In the genomic region with DNA sequence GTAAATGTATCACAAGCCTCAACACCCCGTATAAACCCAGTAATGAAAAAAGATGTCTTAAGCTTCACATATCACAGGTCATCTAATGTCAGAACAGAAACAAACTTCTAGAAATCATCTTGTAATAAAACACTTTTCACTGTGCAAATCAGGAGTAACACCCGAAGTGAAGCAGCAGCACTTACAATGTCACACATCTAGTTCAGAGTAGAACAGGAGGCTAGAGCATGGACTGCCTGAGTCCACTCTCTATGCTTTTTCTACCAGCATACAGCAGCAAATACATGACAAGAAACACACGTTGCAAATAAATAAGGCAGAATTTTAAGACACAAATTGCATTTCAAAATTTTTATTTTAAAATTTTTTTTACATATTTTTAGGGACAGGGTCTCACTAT, we compare ENCODE assay signal across 17 cellular contexts. TPM values are rescaled to one million over a fixed set of nuclear protein-coding genes. Genes with fewer than 3 reads are reported as not detected.
DNase-seq lines count a peak whose midpoint lies in the region; ATAC-seq and TF ChIP-seq lines count a peak whose summit lies in the region.
"Had no signal": no experiment of that assay in that cellular context is flagged by ENCODE, and none has a peak within 500 bp of the region (broad histone marks: within the 10 kb centered on the region; RNA-seq: fewer than 3 reads in every experiment).

No MANE protein-coding gene starts in this region.

- 0 out of 2 replicates have a peak overlapping the region, but pooled peaks have one; percentile 64 for H3K23ac ChIP-seq in IMR-90 (ENCODE audit: low read depth, low read length)

- peaks cover 40 to 57% of the 10 kb centered on the region in 2 donors for H3K4me1 Mint-ChIP-seq in effector memory CD8-positive, alpha-beta T cell (ENCODE audit: low read depth in 2 of 2)
- peaks cover 35 to 63% of the 10 kb centered on the region in 2 donors for H3K4me1 Mint-ChIP-seq in natural killer cell

- H3K18ac ChIP-seq in IMR-90 (ENCODE audit: low read depth, low read length), result no peak overlapping the region; the same call in 1 of the 2 replicates

- ATAC-seq in IMR-90 (ENCODE audit: low read depth), result no peak
- no peak for ATAC-seq in effector memory CD8-positive, alpha-beta T cell (replicated peaks)
- peak; percentile 82 to 84 (median 84) for ATAC-seq in natural killer cell

- TF ChIP-seq CTCF in IMR-90 (conservative IDR thresholded peaks at IDR 0.05; ENCODE audit: low read depth, low read length) (no peak), natural killer cell (IDR thresholded peaks at IDR 0.05) (no peak), tibial nerve (IDR thresholded peaks at IDR 0.05) (no peak), stomach (IDR thresholded peaks at IDR 0.05) (no peak)

- H3K9me1 ChIP-seq in IMR-90 (ENCODE audit: insufficient read depth, low read length), result peaks cover 3% of the 10 kb centered on the region; the same call in 1 of the 2 replicates

- no peak overlapping the region for H3K27ac ChIP-seq in IMR-90 (ENCODE audit: insufficient read depth, low read length)
- H3K27ac ChIP-seq in tibial nerve, result peak overlapping the region; percentile 63 to 83 (median 69)
- peak overlapping the region in 1 of 5 donors; percentile 41 for H3K27ac ChIP-seq in stomach
- H3K27ac ChIP-seq: KMS-11, RWPE1 had no signal

- no peak overlapping the region for H3K56ac ChIP-seq in IMR-90 (ENCODE audit: extremely low read depth, insufficient read depth, low read length)

- H4K5ac ChIP-seq in IMR-90 (ENCODE audit: low read depth, low read length), result no peak overlapping the region

- H3K27me3 ChIP-seq in IMR-90 (ENCODE audit: control insufficient read depth, insufficient read depth, low read length) (no peaks in the 10 kb centered on the region), tibial nerve (no peaks in the 10 kb centered on the region), stomach (no peaks in the 10 kb centered on the region)

- no TSS peak for BruUV-seq in IMR-90 (replicated peaks; lab: Mats Ljungman, UMichigan)

- H3K4ac ChIP-seq in IMR-90 (ENCODE audit: low read depth, low read length), result no peak overlapping the region

- POLR2A ChIA-PET in IMR-90 (lab: Charles Lee; ENCODE audit: unreplicated experiment), result no interaction called here

- CTCF ChIA-PET in IMR-90 (lab: Yijun Ruan, JAX), result interaction anchor here (0.6 kb wide), 1 partner anchor 64 kb away, joined by 3 read pairs; no protein-coding TSS in a partner anchor

- TF ChIP-seq RAD21 in IMR-90 (IDR thresholded peaks at IDR 0.05; ENCODE audit: low read length), result no peak

- peak overlapping the region in 1 of 2 donors; percentile 55 for H3K4me3 Mint-ChIP-seq in effector memory CD8-positive, alpha-beta T cell
- H3K4me3 Mint-ChIP-seq in natural killer cell, result peak overlapping the region; percentile 61
- H3K4me3 Mint-ChIP-seq: activated CD4-positive, alpha-beta T cell treated with anti-CD3 and anti-CD28 coated beads, Interleukin-2, amount 10 ng/mL, durations not matched to agents 7 days and 5 days; naive B cell had no signal

- no peak overlapping the region; the same call in 1 of the 2 replicates for H2AK5ac ChIP-seq in IMR-90 (ENCODE audit: low read depth, low read length)

- H3K79me1 ChIP-seq in IMR-90 (ENCODE audit: low read depth in 1 of 2, low read length in 2 of 2), result peaks cover 39 to 69% of the 10 kb centered on the region in 2 experiments

- H3K27me3 Mint-ChIP-seq in effector memory CD8-positive, alpha-beta T cell, result no peaks in the 10 kb centered on the region
- no peaks in the 10 kb centered on the region for H3K27me3 Mint-ChIP-seq in natural killer cell (ENCODE audit: low read depth in 2 of 2)
- H3K27me3 Mint-ChIP-seq: activated CD4-positive, alpha-beta T cell treated with anti-CD3 and anti-CD28 coated beads, Interleukin-2, amount 10 ng/mL, durations not matched to agents 7 days and 5 days; naive B cell had no signal

- H2AK9ac ChIP-seq in IMR-90 (replicated peaks; ENCODE audit: low read depth, low read length, poor library complexity), result no peak overlapping the region

- no peak overlapping the region for H3K4me2 ChIP-seq in IMR-90 (ENCODE audit: low read depth, low read length)
- H3K4me2 ChIP-seq: KMS-11 had no signal

- H4K91ac ChIP-seq in IMR-90 (ENCODE audit: insufficient read depth, low read depth, low read length), result no peak overlapping the region

- no peak overlapping the region for H3K14ac ChIP-seq in IMR-90 (replicated peaks; ENCODE audit: low read depth, low read length)

- H3K9me3 Mint-ChIP-seq in effector memory CD8-positive, alpha-beta T cell, result no peaks in the 10 kb centered on the region
- no peaks in the 10 kb centered on the region for H3K9me3 Mint-ChIP-seq in natural killer cell
- H3K9me3 Mint-ChIP-seq: activated CD4-positive, alpha-beta T cell treated with anti-CD3 and anti-CD28 coated beads, Interleukin-2, amount 10 ng/mL, durations not matched to agents 7 days and 5 days; naive B cell had no signal

- TF ChIP-seq EP300 in tibial nerve (IDR thresholded peaks at IDR 0.05), result no peak
- TF ChIP-seq EP300 in stomach (IDR thresholded peaks at IDR 0.05), result no peak

- H3K36me3 Mint-ChIP-seq in effector memory CD8-positive, alpha-beta T cell (ENCODE audit: insufficient read depth), result peaks cover 8% of the 10 kb centered on the region
- H3K36me3 Mint-ChIP-seq in natural killer cell, result no peaks in the 10 kb centered on the region

- H2BK5ac ChIP-seq in IMR-90 (ENCODE audit: low read depth, low read length, poor library complexity, severe bottlenecking), result no peak overlapping the region

- DNase-seq in IMR-90 (no peak), natural killer cell (no peak), tibial nerve (ENCODE audit: low spot score in 2 of 2) (no peak), NCI-H146 (lab: John Stamatoyannopoulos, UW) (no peak), stomach (no peak), activated T-cell treated with anti-CD3 and anti-CD28 coated beads for 4 hours (no peak)
- no peak for DNase-seq in effector memory CD8-positive, alpha-beta T cell
- DNase-seq: activated CD4-positive, alpha-beta T cell treated with anti-CD3 and anti-CD28 coated beads, Interleukin-2, amount 10 ng/mL, durations not matched to agents 7 days and 5 days; activated effector memory CD4-positive, alpha-beta T cell treated with anti-CD3 and anti-CD28 coated beads, Interleukin-2, amount 50 U/mL, for 16 hours; DND-41; glutamatergic neuron; naive B cell; NCI-H1092; NCI-H524; SW 1271 had no signal

- intact Hi-C loops in IMR-90 (cut with micrococcal nuclease) (no loop called here), natural killer cell (cut with micrococcal nuclease) (loop anchor here (5.0 kb wide), 1 partner anchor 54 kb away; no protein-coding TSS in a partner anchor), stomach (cut with DNase I; ENCODE audit: low total_unique reads) (no loop called here)

- H3K36me3 ChIP-seq in IMR-90 (ENCODE audit: control insufficient read depth, insufficient read depth, low read length), result peaks cover 2% of the 10 kb centered on the region; the same call in 1 of the 2 replicates
- H3K36me3 ChIP-seq in tibial nerve, result peaks cover 0 to 5% (median 0%) of the 10 kb centered on the region in 3 donors
- H3K36me3 ChIP-seq in stomach, result no peaks in the 10 kb centered on the region

- H3K4me3 ChIP-seq in IMR-90 (ENCODE audit: insufficient read depth, low read depth, low read length), result no peak overlapping the region
- H3K4me3 ChIP-seq in tibial nerve, result no peak overlapping the region
- no peak overlapping the region for H3K4me3 ChIP-seq in stomach

- WGBS in IMR-90 (ENCODE audit: extremely low coverage in 2 of 2, insufficient read length in 1 of 2), 2 experiments, result no CpG with 5 or more reads among the region's 3 CpGs
- 65 to 67% methylated on average over 3 of the region's 3 CpGs for WGBS in tibial nerve, 2 donors
- WGBS in stomach, 5 donors, result 46 to 67% (median 56%) methylated on average over 3 of the region's 3 CpGs

- no peak overlapping the region for H2AFZ ChIP-seq in IMR-90 (replicated peaks; ENCODE audit: low read length, poor library complexity)

- dilution Hi-C loops in IMR-90 (cut with HindIII; ENCODE audit: low sequenced_read_pairs, unreplicated experiment), result no loop called here

- H3K9me3 ChIP-seq in IMR-90 (ENCODE audit: control insufficient read depth, insufficient read depth, low read length) (no peaks in the 10 kb centered on the region), tibial nerve (no peaks in the 10 kb centered on the region), stomach (no peaks in the 10 kb centered on the region)

- no peak overlapping the region for H2BK20ac ChIP-seq in IMR-90 (ENCODE audit: low read depth, low read length)

- no peak overlapping the region for H2BK120ac ChIP-seq in IMR-90 (ENCODE audit: low read depth, low read length)

- H3K9ac ChIP-seq in IMR-90 (ENCODE audit: low read depth, low read length), result no peak overlapping the region
- H3K9ac ChIP-seq: KMS-11 had no signal

- H3K27ac Mint-ChIP-seq in effector memory CD8-positive, alpha-beta T cell, result peak overlapping the region; percentile 63 to 85
- peak overlapping the region; percentile 40 to 81 for H3K27ac Mint-ChIP-seq in natural killer cell
- H3K27ac Mint-ChIP-seq: activated CD4-positive, alpha-beta T cell treated with anti-CD3 and anti-CD28 coated beads, Interleukin-2, amount 10 ng/mL, durations not matched to agents 7 days and 5 days had no signal

- H4K20me1 ChIP-seq in IMR-90 (ENCODE audit: insufficient read depth, low read length), result peaks cover 8% of the 10 kb centered on the region; the same call in 1 of the 2 replicates

- H4K8ac ChIP-seq in IMR-90 (ENCODE audit: low read depth in 2 of 2, low read length in 2 of 2), result no peak overlapping the region

- no peak overlapping the region for H2BK15ac ChIP-seq in IMR-90 (ENCODE audit: low read depth, low read length)

- TF ChIP-seq POLR2A in IMR-90 (IDR thresholded peaks at IDR 0.05; ENCODE audit: low read depth, low read length) (no peak), tibial nerve (IDR thresholded peaks at IDR 0.05) (no peak), stomach (IDR thresholded peaks at IDR 0.05) (no peak)

- in situ Hi-C loops in IMR-90 (cut with MboI; ENCODE audit: low sequenced_read_pairs), result no loop called here

- H3K4me1 ChIP-seq in IMR-90 (ENCODE audit: control insufficient read depth, insufficient read depth, low read length) (peaks cover 3% of the 10 kb centered on the region; the same call in 1 of the 2 replicates), tibial nerve (peaks cover 0 to 61% (median 31%) of the 10 kb centered on the region in 4 donors), stomach (peaks cover 0 to 42% (median 16%) of the 10 kb centered on the region in 4 donors)

TF ChIP-seq in IMR-90, 13 proteins besides CTCF, POLR2A, EP300 and RAD21 (continues in another document):
- TF ChIP-seq SMC3 (IDR thresholded peaks at IDR 0.05; ENCODE audit: low read depth, low read length), result no peak

RNA-seq across cellular contexts. Expression of gene AKT3, which starts 57.2 kb away (rescaled TPM):
- total RNA-seq in IMR-90 (2012; rRNA removed) (19.4 and 30.0 TPM in 2 replicates), natural killer cell (100 to 1,000 TPM; 135 to 157 (median 136) TPM), tibial nerve (10 to 100 TPM; 58.8 to 76.0 (median 69.2) TPM), stomach (100 to 1,000 TPM in 1 of 5 donors, 10 to 100 TPM in 3, 1 to 10 TPM in 1; 5.5 to 100 (median 21.4) TPM)
- polyA plus RNA-seq in IMR-90 (2012; rRNA removed) (13.6 and 15.2 TPM in 2 replicates), stomach (10 to 100 TPM in 2 of 3 donors, 1 to 10 TPM in 1; 6.6 to 12.1 (median 11.3) TPM)
- polyA plus RNA-seq in IMR-90 (2012; cell fraction: cytosol; rRNA removed), result 5.0 and 7.1 TPM in 2 replicates
- polyA plus RNA-seq in IMR-90 (2012; cell fraction: nucleus; rRNA removed; ENCODE audit: low replicate concordance), result 2.6 and 20.5 TPM in 2 replicates

Comparison
In these comparisons a context has a peak if more than half of its experiments do, and no peak if none do; other contexts are left out.
1. ATAC-seq: peak in natural killer cell (3 of 3); none in IMR-90 (single experiment) and effector memory CD8-positive, alpha-beta T cell (single experiment).